9 cellular contexts compared by ENCODE assay signal in the genomic region with DNA sequence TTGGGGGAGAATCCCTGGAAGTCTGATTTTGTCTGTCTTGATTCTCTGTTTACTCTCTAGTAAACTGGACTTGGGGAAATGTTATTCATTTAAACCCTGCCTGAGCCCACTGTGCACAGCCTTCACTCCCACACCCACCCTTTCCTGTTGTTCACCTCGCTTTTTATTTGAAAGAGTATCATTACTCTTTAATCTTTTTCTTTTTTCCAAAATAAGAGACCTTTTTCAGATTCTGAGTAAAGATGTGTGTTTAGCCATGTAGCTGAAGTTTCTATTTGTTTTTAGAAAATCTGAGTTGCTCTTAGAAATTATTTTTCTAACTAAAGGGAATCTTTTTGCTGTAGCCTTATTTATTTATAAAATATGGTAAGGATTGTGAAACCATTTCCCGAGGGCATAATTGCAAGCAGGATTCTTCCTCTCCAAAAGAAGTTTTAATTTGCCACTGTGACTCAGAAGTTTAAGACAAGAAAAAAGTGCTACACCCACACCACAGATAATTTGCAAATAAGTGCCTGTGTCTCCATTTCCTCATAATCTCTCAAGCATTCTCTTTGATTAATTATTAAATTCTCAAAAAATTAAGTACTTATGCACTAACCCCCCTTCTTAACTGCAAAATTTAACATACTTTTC. TPM values are rescaled to one million over a fixed set of nuclear protein-coding genes. Genes with fewer than 3 reads are reported as not detected.
DNase-seq lines count a peak whose midpoint lies in the region; ATAC-seq and TF ChIP-seq lines count a peak whose summit lies in the region.
"Had no signal": no experiment of that assay in that cellular context is flagged by ENCODE, and none has a peak within 500 bp of the region (broad histone marks: within the 10 kb centered on the region; RNA-seq: fewer than 3 reads in every experiment).

No MANE protein-coding gene starts in this region.

- H3K27me3 Mint-ChIP-seq in activated T-helper 1 cell treated with anti-CD3 and anti-CD28 coated beads, Interleukin-12 subunit alpha, Interleukin-12 subunit beta, Interleukin-2, Interleukin-4 antibody, amounts not matched to agents 30 ng/mL and 10 ng/mL and 1 ng/mL, durations not matched to agents 14 hours and 24 hours and 36 hours (ENCODE audit: insufficient read depth): no peaks in the 10 kb centered on the region

- no peaks in the 10 kb centered on the region for H3K27me3 ChIP-seq in thoracic aorta (replicated peaks; ENCODE audit: insufficient read depth)

- peaks cover 59% of the 10 kb centered on the region for H3K4me1 Mint-ChIP-seq in activated T-helper 1 cell treated with anti-CD3 and anti-CD28 coated beads, Interleukin-12 subunit alpha, Interleukin-12 subunit beta, Interleukin-2, Interleukin-4 antibody, amounts not matched to agents 30 ng/mL and 10 ng/mL and 1 ng/mL, durations not matched to agents 14 hours and 24 hours and 36 hours (ENCODE audit: low read depth)

- H3K36me3 Mint-ChIP-seq in activated T-helper 1 cell treated with anti-CD3 and anti-CD28 coated beads, Interleukin-12 subunit alpha, Interleukin-12 subunit beta, Interleukin-2, Interleukin-4 antibody, amounts not matched to agents 30 ng/mL and 10 ng/mL and 1 ng/mL, durations not matched to agents 14 hours and 24 hours and 36 hours (ENCODE audit: low read depth): peaks cover 28% of the 10 kb centered on the region

- H3K4me3 ChIP-seq in thoracic aorta: peak overlapping the region; percentile 19

- peak overlapping the region; percentile 77 for H3K27ac Mint-ChIP-seq in activated T-helper 1 cell treated with anti-CD3 and anti-CD28 coated beads, Interleukin-12 subunit alpha, Interleukin-12 subunit beta, Interleukin-2, Interleukin-4 antibody, amounts not matched to agents 30 ng/mL and 10 ng/mL and 1 ng/mL, durations not matched to agents 14 hours and 24 hours and 36 hours

- H3K4me3 Mint-ChIP-seq in activated T-helper 1 cell treated with anti-CD3 and anti-CD28 coated beads, Interleukin-12 subunit alpha, Interleukin-12 subunit beta, Interleukin-2, Interleukin-4 antibody, amounts not matched to agents 30 ng/mL and 10 ng/mL and 1 ng/mL, durations not matched to agents 14 hours and 24 hours and 36 hours: peak overlapping the region; percentile 27

- no peak for TF ChIP-seq CTCF in thoracic aorta (IDR thresholded peaks at IDR 0.05)

- peak; percentile 67 for DNase-seq in activated effector memory CD4-positive, alpha-beta T cell treated with anti-CD3 and anti-CD28 coated beads, Interleukin-2, amount 50 U/mL, for 16 hours
- no peak for DNase-seq in activated effector memory CD4-positive, alpha-beta T cell treated with Interleukin-2 at 50 U/mL for 16 hours
- DNase-seq in activated T-helper 1 cell treated with anti-CD3 and anti-CD28 coated beads, Interleukin-12 subunit alpha, Interleukin-12 subunit beta, Interleukin-2, Interleukin-4 antibody, amounts not matched to agents 30 ng/mL and 10 ng/mL and 1 ng/mL, durations not matched to agents 14 hours and 24 hours and 36 hours (ENCODE audit: low spot score): no peak
- DNase-seq in foreskin melanocyte (peak; percentile 61), thoracic aorta (ENCODE audit: low spot score) (no peak), posterior cingulate gyrus (no peak)

- no peaks in the 10 kb centered on the region for H3K9me3 ChIP-seq in thoracic aorta

- intact Hi-C loops in activated T-helper 1 cell treated with anti-CD3 and anti-CD28 coated beads, Interleukin-12 subunit alpha, Interleukin-12 subunit beta, Interleukin-2, Interleukin-4 antibody, amounts not matched to agents 30 ng/mL and 10 ng/mL and 1 ng/mL, durations not matched to agents 14 hours and 24 hours and 36 hours (cut with micrococcal nuclease): loop anchor here (1.0 kb wide), 4 partner anchors 12 to 43 kb away; a partner anchor contains a TSS
- intact Hi-C loops in posterior cingulate gyrus (cut with DNase I): no loop called here

- H3K36me3 ChIP-seq in thoracic aorta: no peaks in the 10 kb centered on the region

- H3K4me1 ChIP-seq in thoracic aorta (ENCODE audit: control insufficient read depth in 1 of 2, low read depth in 2 of 2): peaks cover 7 to 27% of the 10 kb centered on the region in 2 donors

- peaks cover 8% of the 10 kb centered on the region for H3K9me3 Mint-ChIP-seq in activated T-helper 1 cell treated with anti-CD3 and anti-CD28 coated beads, Interleukin-12 subunit alpha, Interleukin-12 subunit beta, Interleukin-2, Interleukin-4 antibody, amounts not matched to agents 30 ng/mL and 10 ng/mL and 1 ng/mL, durations not matched to agents 14 hours and 24 hours and 36 hours

- no peak for ATAC-seq in thoracic aorta (ENCODE audit: insufficient number of reproducible peaks, low FRiP score, low read depth)
- no peak for ATAC-seq in esophagus mucosa
- ATAC-seq in HG03439 (IDR thresholded peaks at IDR 0.05; ENCODE audit: unreplicated experiment): no peak

- peak overlapping the region in 1 of 2 donors; percentile 17 for H3K27ac ChIP-seq in thoracic aorta
- H3K27ac ChIP-seq: HL-60 had no signal

RNA-seq across cellular contexts. Expression of a gene that starts 43.4 kb away (rescaled TPM):
- 37.7 and 39.2 TPM in 2 replicates for total RNA-seq in activated T-helper 1 cell treated with anti-CD3 and anti-CD28 coated beads, Interleukin-12 subunit alpha, Interleukin-12 subunit beta, Interleukin-2, Interleukin-4 antibody, amounts not matched to agents 30 ng/mL and 10 ng/mL and 1 ng/mL, durations not matched to agents 14 hours and 24 hours and 36 hours
- total RNA-seq in thoracic aorta: 10 to 100 TPM; 15.4 to 23.1 TPM
- total RNA-seq in esophagus mucosa: 10.0 TPM

Comparison
In these comparisons a context has a peak if more than half of its experiments do, and no peak if none do; other contexts are left out.
1. DNase-seq: peak in activated effector memory CD4-positive, alpha-beta T cell treated with anti-CD3 and anti-CD28 coated beads, Interleukin-2, amount 50 U/mL, for 16 hours (single experiment) and foreskin melanocyte (single experiment); none in activated effector memory CD4-positive, alpha-beta T cell treated with Interleukin-2 at 50 U/mL for 16 hours (single experiment), activated T-helper 1 cell treated with anti-CD3 and anti-CD28 coated beads, Interleukin-12 subunit alpha, Interleukin-12 subunit beta, Interleukin-2, Interleukin-4 antibody, amounts not matched to agents 30 ng/mL and 10 ng/mL and 1 ng/mL, durations not matched to agents 14 hours and 24 hours and 36 hours (single experiment), thoracic aorta (single experiment) and posterior cingulate gyrus (0 of 10).